Comparison of ENCODE assay signal across 32 cellular contexts in genomic region chr6:7932625-7933024, GRCh38.
"Had no signal": no experiment of that assay in that cellular context is flagged by ENCODE, and none has a peak within 500 bp of the region (broad histone marks: within the 10 kb centered on the region; RNA-seq: fewer than 3 reads in every experiment).

No MANE protein-coding gene starts in this region.

- H3K4me3 ChIP-seq: adrenal gland, body of pancreas, breast epithelium, Peyer's patch, SJSA1 had no signal

- H3K9me3 Mint-ChIP-seq: activated naive CD4-positive, alpha-beta T cell treated with anti-CD3 and anti-CD28 coated beads for 36 hours; activated T-cell treated with anti-CD3 and anti-CD28 coated beads, Interleukin-2, amount 50 U/mL, for 4 hours; activated T-helper 1 cell treated with anti-CD3 and anti-CD28 coated beads, Interleukin-12 subunit alpha, Interleukin-12 subunit beta, Interleukin-2, Interleukin-4 antibody, amounts not matched to agents 30 ng/mL and 10 ng/mL and 1 ng/mL, durations not matched to agents 14 hours and 24 hours and 36 hours; T-helper 1 cell treated with Interleukin-12 subunit alpha and Interleukin-12 subunit beta and Interleukin-4 antibody, amounts not matched to agents 30 μg/mL and 1 μg/mL, for 36 hours; T-helper 2 cell treated with Interferon-gamma antibody and Interleukin-4, amounts not matched to agents 5 μg/mL and 100 μg/mL, for 36 hours had no signal

- H3K36me3 ChIP-seq: adrenal gland, breast epithelium, Peyer's patch, SJSA1 had no signal

- H3K9me3 ChIP-seq: adrenal gland, body of pancreas, breast epithelium, Peyer's patch, SJSA1, SK-N-SH had no signal

- H3K4me1 Mint-ChIP-seq: activated CD4-positive, alpha-beta T cell treated with anti-CD3 and anti-CD28 coated beads, Interleukin-2, amount 10 ng/mL, durations not matched to agents 24 days and 14 days had no signal

- H3K27me3 ChIP-seq: adrenal gland, body of pancreas, breast epithelium, Peyer's patch, SJSA1 had no signal

- H3K36me3 Mint-ChIP-seq: activated naive CD4-positive, alpha-beta T cell treated with anti-CD3 and anti-CD28 coated beads, Interleukin-2, amount 50 U/mL, for 72 hours had no signal

- H3K9ac ChIP-seq: SK-N-SH had no signal

- DNase-seq: activated CD4-positive, alpha-beta T cell treated with anti-CD3 and anti-CD28 coated beads, Interleukin-2, amount 10 ng/mL, durations not matched to agents 24 days and 14 days; activated CD4-positive, alpha-beta T cell treated with anti-CD3 and anti-CD28 coated beads, Interleukin-2, amount 50 U/mL, for 4 hours; activated CD8-positive, alpha-beta memory T cell treated with anti-CD3 and anti-CD28 coated beads, Interleukin-2, amount 50 U/mL, for 4 hours; activated CD8-positive, alpha-beta T cell treated with anti-CD3 and anti-CD28 coated beads, Interleukin-2, amount 10 ng/mL, durations not matched to agents 7 days and 5 days; activated gamma-delta T cell treated with Interleukin-2 at 50 U/mL for 16 hours; activated naive CD4-positive, alpha-beta T cell treated with anti-CD3 and anti-CD28 coated beads for 36 hours; activated T-cell treated with anti-CD3 and anti-CD28 coated beads for 4 hours; activated T-cell treated with anti-CD3 and anti-CD28 coated beads, Interleukin-2, amount 50 U/mL, for 4 hours; adrenal gland; body of pancreas; NCI-H1092 treated with DMSO at 0.1 percent for 48 hours; NCI-H1417; NCI-H187 treated with DMSO at 0.1 percent for 48 hours; NCI-H2081; NCI-H2171 treated with DMSO at 0.1 percent for 48 hours; NCI-H2227 treated with DMSO at 0.1 percent for 48 hours; NCI-H446; NCI-H510A treated with DMSO at 0.1 percent for 48 hours; NCI-H526 treated with DMSO at 0.1 percent for 48 hours; PC-3; Peyer's patch; RPMI8226; SHP77 treated with DMSO at 0.1 percent for 48 hours; SK-N-SH had no signal

- ATAC-seq: activated CD8-positive, alpha-beta T cell treated with anti-CD3 and anti-CD28 coated beads, Interleukin-2, amount 10 ng/mL, durations not matched to agents 7 days and 5 days; activated naive CD4-positive, alpha-beta T cell treated with anti-CD3 and anti-CD28 coated beads, Interleukin-2, amount 50 U/mL, for 72 hours; activated T-cell treated with anti-CD3 and anti-CD28 coated beads, Interleukin-2, amount 50 U/mL, for 4 hours; body of pancreas; PC-3 had no signal

- H3K27ac Mint-ChIP-seq: activated CD4-positive, alpha-beta T cell treated with anti-CD3 and anti-CD28 coated beads, Interleukin-2, amount 10 ng/mL, durations not matched to agents 24 days and 14 days; activated CD8-positive, alpha-beta T cell treated with anti-CD3 and anti-CD28 coated beads, Interleukin-2, amount 10 ng/mL, durations not matched to agents 7 days and 5 days; activated naive CD4-positive, alpha-beta T cell treated with anti-CD3 and anti-CD28 coated beads for 36 hours; activated naive CD4-positive, alpha-beta T cell treated with anti-CD3 and anti-CD28 coated beads, Interleukin-2, amount 50 U/mL, for 72 hours; activated T-helper 1 cell treated with anti-CD3 and anti-CD28 coated beads, Interleukin-12 subunit alpha, Interleukin-12 subunit beta, Interleukin-2, Interleukin-4 antibody, amounts not matched to agents 30 ng/mL and 10 ng/mL and 1 ng/mL, durations not matched to agents 14 hours and 24 hours and 36 hours; T-helper 1 cell treated with Interleukin-12 subunit alpha and Interleukin-12 subunit beta and Interleukin-4 antibody, amounts not matched to agents 30 μg/mL and 1 μg/mL, for 36 hours; T-helper 2 cell treated with Interferon-gamma antibody and Interleukin-4, amounts not matched to agents 5 μg/mL and 100 μg/mL, for 36 hours had no signal

- H3K27ac ChIP-seq: adrenal gland, body of pancreas, breast epithelium, Peyer's patch, SJSA1 had no signal

- FAIRE-seq: astrocyte, TTC549 had no signal

- H3K4me2 ChIP-seq: SK-N-SH had no signal

- H3K4me1 ChIP-seq: adrenal gland, body of pancreas, breast epithelium, Peyer's patch, SJSA1 had no signal

- H3K4me3 Mint-ChIP-seq: activated CD4-positive, alpha-beta T cell treated with anti-CD3 and anti-CD28 coated beads, Interleukin-2, amount 10 ng/mL, durations not matched to agents 24 days and 14 days; activated CD8-positive, alpha-beta T cell treated with anti-CD3 and anti-CD28 coated beads, Interleukin-2, amount 10 ng/mL, durations not matched to agents 7 days and 5 days; activated naive CD4-positive, alpha-beta T cell treated with anti-CD3 and anti-CD28 coated beads for 36 hours; activated T-cell treated with anti-CD3 and anti-CD28 coated beads, Interleukin-2, amount 50 U/mL, for 4 hours; activated T-helper 1 cell treated with anti-CD3 and anti-CD28 coated beads, Interleukin-12 subunit alpha, Interleukin-12 subunit beta, Interleukin-2, Interleukin-4 antibody, amounts not matched to agents 30 ng/mL and 10 ng/mL and 1 ng/mL, durations not matched to agents 14 hours and 24 hours and 36 hours; T-helper 1 cell treated with Interleukin-12 subunit alpha and Interleukin-12 subunit beta and Interleukin-4 antibody, amounts not matched to agents 30 μg/mL and 1 μg/mL, for 36 hours; T-helper 2 cell treated with Interferon-gamma antibody and Interleukin-4, amounts not matched to agents 5 μg/mL and 100 μg/mL, for 36 hours had no signal
